Comparison of ENCODE assay signal across 9 cellular contexts in genomic region chr1:39691383-39692151, GRCh38. TPM values are rescaled to one million over a fixed set of nuclear protein-coding genes. Genes with fewer than 3 reads are reported as not detected.
DNase-seq lines count a peak whose midpoint lies in the region; ATAC-seq and TF ChIP-seq lines count a peak whose summit lies in the region.
"Had no signal": no experiment of that assay in that cellular context is flagged by ENCODE, and none has a peak within 500 bp of the region (broad histone marks: within the 10 kb centered on the region; RNA-seq: fewer than 3 reads in every experiment).

HPCAL4 (minus strand) TSS chr1:39691433; CDS start chr1:39684603, 6,830 bp downstream.

- peak; percentile 85 for ATAC-seq in HG03378 (IDR thresholded peaks at IDR 0.05; ENCODE audit: unreplicated experiment)

- peaks cover 5% of the 10 kb centered on the region for H3K27me3 Mint-ChIP-seq in activated CD4-positive, alpha-beta memory T cell treated with anti-CD3 and anti-CD28 coated beads for 36 hours

- TF ChIP-seq POLR2A in lower leg skin (IDR thresholded peaks at IDR 0.05): no peak

- POLR2A ChIA-PET in activated CD4-positive, alpha-beta memory T cell treated with anti-CD3 and anti-CD28 coated beads for 36 hours (lab: Charles Lee): interaction anchor here (1.1 kb wide), 1 partner anchor 25 kb away, joined by 3 read pairs; no protein-coding TSS in a partner anchor

- peak within 1 kb of the TSS; percentile 70 for H3K4me3 Mint-ChIP-seq in activated CD4-positive, alpha-beta memory T cell treated with anti-CD3 and anti-CD28 coated beads for 36 hours

- CTCF ChIA-PET in activated CD4-positive, alpha-beta memory T cell treated with anti-CD3 and anti-CD28 coated beads for 36 hours (lab: Charles Lee): interaction anchor here (0.6 to 5.5 kb wide), 5 partner anchors 10 to 228 kb away, joined by 3 to 33 read pairs (median 6); partner anchors contain the start of gene NT5C1A

- no peaks in the 10 kb centered on the region for H3K9me3 Mint-ChIP-seq in activated CD4-positive, alpha-beta memory T cell treated with anti-CD3 and anti-CD28 coated beads for 36 hours

- no peak for TF ChIP-seq CTCF in dorsolateral prefrontal cortex (IDR thresholded peaks at IDR 0.05 in 54 of 56, conservative IDR thresholded peaks at IDR 0.05 in 2 of 56; ENCODE audit: low read depth in 1 of 56, partially characterized antibody in 56 of 56)
- no peak for TF ChIP-seq CTCF in lower leg skin (IDR thresholded peaks at IDR 0.05)

- no peaks in the 10 kb centered on the region for H3K36me3 Mint-ChIP-seq in activated CD4-positive, alpha-beta memory T cell treated with anti-CD3 and anti-CD28 coated beads for 36 hours

- H3K4me3 ChIP-seq in dorsolateral prefrontal cortex (peak within 1 kb of the TSS; percentile 34 to 81 (median 65)), lower leg skin (ENCODE audit: low read depth, poor library complexity, severe bottlenecking) (no peak within 1 kb of the TSS)

- peak; percentile 64 to 86 for DNase-seq in NCI-H446 (lab: John Stamatoyannopoulos, UW)
- DNase-seq in NCI-H446 treated with DMSO at 0.1 percent for 48 hours (lab: John Stamatoyannopoulos, UW): no peak
- peak; percentile 70 to 92 for DNase-seq in NCI-H524 (lab: John Stamatoyannopoulos, UW)
- DNase-seq in activated CD4-positive, alpha-beta memory T cell treated with anti-CD3 and anti-CD28 coated beads for 36 hours: peak; percentile 90
- DNase-seq in dorsolateral prefrontal cortex: peak; percentile 77 to 98 (median 94)
- peak; percentile 75 to 94 for DNase-seq in lower leg skin (ENCODE audit: low spot score in 2 of 2)
- peak; percentile 88 for DNase-seq in stimulated activated CD4-positive, alpha-beta T cell treated with anti-CD3 and anti-CD28 coated beads, Interleukin-4, amount 100 ng/mL, for 24 hours

- H3K27me3 ChIP-seq in dorsolateral prefrontal cortex: peaks cover 0 to 5% (median 0%) of the 10 kb centered on the region in 45 donors

- 2 to 5% methylated on average over 43 to 46 of the region's 47 CpGs for WGBS in lower leg skin, 2 donors

- no peak within 1 kb of the TSS for H3K27ac Mint-ChIP-seq in activated CD4-positive, alpha-beta memory T cell treated with anti-CD3 and anti-CD28 coated beads for 36 hours

- H3K27ac ChIP-seq in dorsolateral prefrontal cortex: peak within 1 kb of the TSS in 53 of 59 donors; percentile 3 to 95 (median 76)
- H3K27ac ChIP-seq: 22Rv1 had no signal

- intact Hi-C loops in activated CD4-positive, alpha-beta memory T cell treated with anti-CD3 and anti-CD28 coated beads for 36 hours (cut with micrococcal nuclease): loop anchor here (2.0 kb wide), 2 partner anchors 25 to 47 kb away; partner anchors contain the start of gene PPIE
- intact Hi-C loops in dorsolateral prefrontal cortex (cut with DNase I) (no loop called here), lower leg skin (cut with DNase I; ENCODE audit: low total_unique reads) (no loop called here)

- peaks cover 39% of the 10 kb centered on the region for H3K4me1 Mint-ChIP-seq in activated CD4-positive, alpha-beta memory T cell treated with anti-CD3 and anti-CD28 coated beads for 36 hours (ENCODE audit: low read depth)

RNA-seq across cellular contexts. Expression of gene HPCAL4, which starts in this region (rescaled TPM):
- total RNA-seq in activated CD4-positive, alpha-beta memory T cell treated with anti-CD3 and anti-CD28 coated beads for 36 hours: under 1 TPM; 0.43 to 0.61 TPM
- total RNA-seq in dorsolateral prefrontal cortex: 100 to 1,000 TPM in 102 of 120 experiments, 10 to 100 TPM in 18; 40.8 to 217 (median 131) TPM
- total RNA-seq in lower leg skin: not detected

Comparison
In these comparisons a context has a peak if more than half of its experiments do, and no peak if none do; other contexts are left out.
1. RNA of gene HPCAL4 (total RNA-seq): 40.8 to 217 TPM in dorsolateral prefrontal cortex; 0.43 to 0.61 TPM in activated CD4-positive, alpha-beta memory T cell treated with anti-CD3 and anti-CD28 coated beads for 36 hours and not detected in lower leg skin; every median in the first group is over 10 times any median in the second.
2. Peak in DNase-seq in activated CD4-positive, alpha-beta memory T cell treated with anti-CD3 and anti-CD28 coated beads for 36 hours; RNA of the gene not detected or under 1 TPM.
3. Peak in DNase-seq in lower leg skin; RNA of the gene not detected or under 1 TPM.